ENCODE assay signal across 18 cellular contexts in genomic region chr2:146821836-146822316, GRCh38.
A peak's percentile ranks its signal among the peaks of the same experiment; 100 is the strongest.
DNase-seq lines count a peak whose midpoint lies in the region; ATAC-seq, FAIRE-seq and TF ChIP-seq lines count a peak whose summit lies in the region.
"Had no signal": no experiment of that assay in that cellular context is flagged by ENCODE, and none has a peak within 500 bp of the region (broad histone marks: within the 10 kb centered on the region; RNA-seq: fewer than 3 reads in every experiment).

No MANE protein-coding gene starts in this region.

- H3K4me1 ChIP-seq in astrocyte (ENCODE audit: insufficient read depth, low read length): peaks cover 13% of the 10 kb centered on the region
- H3K4me1 ChIP-seq: heart left ventricle, uterus had no signal

- no peak for FAIRE-seq in astrocyte (lab: Jason Lieb, UNC)
- FAIRE-seq: G401.6 had no signal

- no peaks in the 10 kb centered on the region for H3K36me3 Mint-ChIP-seq in astrocyte (ENCODE audit: low read depth, unreplicated experiment)
- no peaks in the 10 kb centered on the region for H3K36me3 Mint-ChIP-seq in mesothelial cell of epicardium
- H3K36me3 Mint-ChIP-seq: activated CD4-positive, alpha-beta memory T cell treated with anti-CD3 and anti-CD28 coated beads for 36 hours had no signal

- peak overlapping the region; percentile 34 for H3K27ac Mint-ChIP-seq in astrocyte (ENCODE audit: unreplicated experiment)
- no peak overlapping the region for H3K27ac Mint-ChIP-seq in mesothelial cell of epicardium
- H3K27ac Mint-ChIP-seq: activated CD4-positive, alpha-beta memory T cell treated with anti-CD3 and anti-CD28 coated beads for 36 hours; T-helper 17 cell had no signal

- no peak overlapping the region for H3K27ac ChIP-seq in AG04450 (ENCODE audit: low read depth, low read length)
- peak overlapping the region; percentile 39 for H3K27ac ChIP-seq in astrocyte (ENCODE audit: low read depth, low read length)
- H3K27ac ChIP-seq: heart left ventricle, uterus had no signal

- no peak overlapping the region for H3K9ac ChIP-seq in astrocyte (ENCODE audit: low read length)

- H2AFZ ChIP-seq in astrocyte (ENCODE audit: low read depth, low read length): no peak overlapping the region

- H3K27me3 Mint-ChIP-seq in astrocyte (ENCODE audit: low read depth, unreplicated experiment) (no peaks in the 10 kb centered on the region), mesothelial cell of epicardium (ENCODE audit: low read depth) (no peaks in the 10 kb centered on the region)
- H3K27me3 Mint-ChIP-seq: activated CD4-positive, alpha-beta memory T cell treated with anti-CD3 and anti-CD28 coated beads for 36 hours; T-helper 17 cell had no signal

- CTCF ChIA-PET in AG04450 (lab: Charles Lee): no interaction called here

- peak overlapping the region; percentile 51 for H3K4me2 ChIP-seq in astrocyte (ENCODE audit: low read length)

- H3K9me3 ChIP-seq in AG04450 (ENCODE audit: control insufficient read depth, insufficient read depth, low read length): no peaks in the 10 kb centered on the region
- no peaks in the 10 kb centered on the region for H3K9me3 ChIP-seq in astrocyte (ENCODE audit: insufficient read depth, low read depth, low read length)
- H3K9me3 ChIP-seq: uterus had no signal

- H3K4me3 ChIP-seq in AG04450 (ENCODE audit: low read depth, low read length): no peak overlapping the region
- no peak overlapping the region for H3K4me3 ChIP-seq in HFF-Myc (replicated peaks; ENCODE audit: low read depth, low read length)
- H3K4me3 ChIP-seq in astrocyte (ENCODE audit: insufficient read depth, low read depth, low read length): no peak overlapping the region
- H3K4me3 ChIP-seq: heart left ventricle, uterus had no signal

- H3K79me2 ChIP-seq in astrocyte (ENCODE audit: insufficient read depth, low read length): no peaks in the 10 kb centered on the region

- H3K27me3 ChIP-seq in AG04450 (ENCODE audit: control insufficient read depth, insufficient read depth, low read length): no peaks in the 10 kb centered on the region
- no peaks in the 10 kb centered on the region for H3K27me3 ChIP-seq in astrocyte (ENCODE audit: insufficient read depth, low read length)
- H3K27me3 ChIP-seq: heart left ventricle, uterus had no signal

- H4K20me1 ChIP-seq in astrocyte (ENCODE audit: insufficient read depth, low read length): no peaks in the 10 kb centered on the region

- no peak for ATAC-seq in HG03175 (IDR thresholded peaks at IDR 0.05; ENCODE audit: unreplicated experiment)
- no peak for ATAC-seq in GM18517 (IDR thresholded peaks at IDR 0.05; ENCODE audit: unreplicated experiment)
- ATAC-seq: heart left ventricle, left ventricle myocardium superior, T-helper 17 cell had no signal

- no peak overlapping the region for H3K4me3 Mint-ChIP-seq in astrocyte (ENCODE audit: unreplicated experiment)
- H3K4me3 Mint-ChIP-seq in mesothelial cell of epicardium: no peak overlapping the region
- H3K4me3 Mint-ChIP-seq: activated CD4-positive, alpha-beta memory T cell treated with anti-CD3 and anti-CD28 coated beads for 36 hours; T-helper 17 cell had no signal

- DNase-seq in AG04450 (ENCODE audit: low read depth, low spot score) (no peak), HFF-Myc (ENCODE audit: extremely low read depth, low read depth) (peak; percentile 11), astrocyte (ENCODE audit: low read depth) (peak; percentile 73), foreskin melanocyte (peak; percentile 52), NCI-H1048 (lab: John Stamatoyannopoulos, UW) (no peak), mesothelial cell of epicardium (ENCODE audit: low spot score in 2 of 2, unreplicated experiment in 2 of 2) (no peak)
- DNase-seq: activated CD4-positive, alpha-beta memory T cell treated with anti-CD3 and anti-CD28 coated beads for 36 hours; activated naive CD4-positive, alpha-beta T cell treated with anti-CD3 and anti-CD28 coated beads, Interleukin-2, amount 50 U/mL, for 16 hours; AML-193; heart left ventricle; left ventricle myocardium superior; NCI-H1092; stimulated activated CD4-positive, alpha-beta T cell treated with anti-CD3 and anti-CD28 coated beads, Interleukin-15, amount 100 ng/mL, for 24 hours; T-helper 17 cell; uterus had no signal

- H3K36me3 ChIP-seq in astrocyte (ENCODE audit: insufficient read depth, low read length): no peaks in the 10 kb centered on the region
- H3K36me3 ChIP-seq: heart left ventricle, uterus had no signal

- H3K9me3 Mint-ChIP-seq in astrocyte (ENCODE audit: unreplicated experiment) (no peaks in the 10 kb centered on the region), mesothelial cell of epicardium (no peaks in the 10 kb centered on the region)
- H3K9me3 Mint-ChIP-seq: activated CD4-positive, alpha-beta memory T cell treated with anti-CD3 and anti-CD28 coated beads for 36 hours had no signal

- POLR2A ChIA-PET in AG04450 (lab: Yijun Ruan, JAX): no interaction called here

- TF ChIP-seq CTCF in AG04450 (IDR thresholded peaks at IDR 0.05; ENCODE audit: low read depth, low read length) (0 out of 2 replicates have a peak, but pooled peaks have one; percentile 8), HFF-Myc (IDR thresholded peaks at IDR 0.05; ENCODE audit: low read depth, low read length, missing control alignments) (no peak), astrocyte (IDR thresholded peaks at IDR 0.05; ENCODE audit: insufficient read depth, low read depth, low read length) (peak; percentile 7), mesothelial cell of epicardium (IDR thresholded peaks at IDR 0.05; ENCODE audit: unreplicated experiment) (no peak)

- H3K4me1 Mint-ChIP-seq in astrocyte (ENCODE audit: low read depth, unreplicated experiment) (peaks cover 11% of the 10 kb centered on the region), mesothelial cell of epicardium (no peaks in the 10 kb centered on the region)
- H3K4me1 Mint-ChIP-seq: T-helper 17 cell had no signal

Comparison
In these comparisons a context has a peak if more than half of its experiments do, and no peak if none do; other contexts are left out.
1. DNase-seq: peak in HFF-Myc (single experiment), astrocyte (single experiment) and foreskin melanocyte (single experiment); none in AG04450 (single experiment), NCI-H1048 (single experiment) and mesothelial cell of epicardium (0 of 2).
2. CTCF ChIP-seq: peak in AG04450 (single experiment) and astrocyte (single experiment); none in HFF-Myc (single experiment) and mesothelial cell of epicardium (single experiment).